8 cellular contexts compared by ENCODE assay signal in genomic region chr7:74656421-74656910, GRCh38. TPM values are rescaled to one million over a fixed set of nuclear protein-coding genes. Genes with fewer than 3 reads are reported as not detected.
A peak's percentile ranks its signal among the peaks of the same experiment; 100 is the strongest.
DNase-seq lines count a peak whose midpoint lies in the region; ATAC-seq and TF ChIP-seq lines count a peak whose summit lies in the region.

No MANE protein-coding gene starts in this region.

- peaks cover 3% of the 10 kb centered on the region for H3K36me3 Mint-ChIP-seq in T-cell

- H3K27me3 ChIP-seq in Loucy (ENCODE audit: insufficient read depth, low read length, poor library complexity, severe bottlenecking) = peaks cover 5% of the 10 kb centered on the region

- H3K4me1 Mint-ChIP-seq in T-cell = peaks cover 46 to 49% (median 48%) of the 10 kb centered on the region in 3 donors

- TF ChIP-seq CTCF in Loucy (conservative IDR thresholded peaks at IDR 0.05; ENCODE audit: low read length) (no peak; the same call in 1 of the 2 replicates), astrocyte of the spinal cord (IDR thresholded peaks at IDR 0.05; ENCODE audit: low read depth, low read length) (no peak)

- ATAC-seq in T-cell (replicated peaks in 1 of 4) (peak in 1 of 4 experiments; percentile 2), HG02678 (IDR thresholded peaks at IDR 0.05; ENCODE audit: unreplicated experiment) (no peak), HG02623 (IDR thresholded peaks at IDR 0.05; ENCODE audit: unreplicated experiment) (no peak)

- in situ Hi-C loops in astrocyte of the spinal cord (cut with HindIII; ENCODE audit: low sequenced_read_pairs) = no loop called here

- H3K27ac Mint-ChIP-seq in T-cell = peak overlapping the region; percentile 89

- no peaks in the 10 kb centered on the region for H3K9me3 Mint-ChIP-seq in T-cell

- DNase-seq in D341Med (ENCODE audit: low spot score) (peak; percentile 79), T-cell (peak in 15 of 34 experiments; percentile 9 to 57 (median 26)), astrocyte of the spinal cord (ENCODE audit: low read depth, low spot score) (peak; percentile 43), skeletal muscle cell (ENCODE audit: low read depth) (no peak)

- peaks cover 30% of the 10 kb centered on the region for H4K20me1 ChIP-seq in Loucy (ENCODE audit: insufficient read depth, low read length, poor library complexity, severe bottlenecking)

- no peaks in the 10 kb centered on the region; the same call in 1 of the 2 replicates for H3F3A ChIP-seq in Loucy (ENCODE audit: low read depth)

- no peaks in the 10 kb centered on the region for H3K9me2 ChIP-seq in Loucy (replicated peaks; ENCODE audit: low read depth, low read length)

- H3K4me1 ChIP-seq in Loucy (ENCODE audit: insufficient read depth, low read length, poor library complexity, severe bottlenecking) = peaks cover 31% of the 10 kb centered on the region

- H2AFZ ChIP-seq in Loucy (ENCODE audit: low read length) = peak overlapping the region; percentile 68

- CTCF ChIA-PET in T-cell (lab: Charles Lee) = no interaction called here

- no peaks in the 10 kb centered on the region for H3K27me3 Mint-ChIP-seq in T-cell

- POLR2A ChIA-PET in T-cell (lab: Charles Lee) = interaction anchor here in 1 of 2 donors (0.6 kb wide), 1 partner anchor 1209 kb away, joined by 5 read pairs; no protein-coding TSS in a partner anchor

- peaks cover 53% of the 10 kb centered on the region for H3K79me2 ChIP-seq in Loucy (ENCODE audit: insufficient read depth, low read length)

- no peaks in the 10 kb centered on the region for H3K9me3 ChIP-seq in Loucy (ENCODE audit: insufficient read depth, low read depth, low read length)

- H3K4me3 ChIP-seq in Loucy (ENCODE audit: low read length, poor library complexity, severe bottlenecking) (peak overlapping the region; percentile 84), astrocyte of the spinal cord (ENCODE audit: low read depth, low read length) (peak overlapping the region; percentile 66), iPS-11a (ENCODE audit: low read depth, low read length) (peak overlapping the region; percentile 67), skeletal muscle cell (ENCODE audit: low read depth, low read length) (peak overlapping the region; percentile 77)

- H3K4me2 ChIP-seq in Loucy (ENCODE audit: low read depth, low read length, poor library complexity, severe bottlenecking) = peak overlapping the region; percentile 88

- no peaks in the 10 kb centered on the region for H3K36me3 ChIP-seq in Loucy (ENCODE audit: insufficient read depth, low read length)

- peak overlapping the region; percentile 85 to 87 (median 86) for H3K4me3 Mint-ChIP-seq in T-cell

- H3K9ac ChIP-seq in Loucy (ENCODE audit: low read depth, low read length, poor library complexity, severe bottlenecking) = peak overlapping the region; percentile 94

RNA-seq across cellular contexts. Expression of gene GTF2I, which starts 1.1 kb away (rescaled TPM):
- 100 to 1,000 TPM; 155 to 196 (median 166) TPM for total RNA-seq in T-cell
